15 cellular contexts compared by ENCODE assay signal in genomic region chr22:20126284-20127029, GRCh38. TPM values are rescaled to one million over a fixed set of nuclear protein-coding genes. Genes with fewer than 3 reads are reported as not detected.
DNase-seq lines count a peak whose midpoint lies in the region; ATAC-seq, FAIRE-seq and TF ChIP-seq lines count a peak whose summit lies in the region.
"Had no signal": no experiment of that assay in that cellular context is flagged by ENCODE, and none has a peak within 500 bp of the region (broad histone marks: within the 10 kb centered on the region; RNA-seq: fewer than 3 reads in every experiment).

No MANE protein-coding gene starts in this region.

- H3K9me3 Mint-ChIP-seq in naive thymus-derived CD8-positive, alpha-beta T cell = no peaks in the 10 kb centered on the region

- H3K36me3 Mint-ChIP-seq in naive thymus-derived CD8-positive, alpha-beta T cell = peaks cover 0 to 37% (median 0%) of the 10 kb centered on the region in 3 donors

- H3K36me3 ChIP-seq in cardiac muscle cell (peaks cover 36% of the 10 kb centered on the region), heart left ventricle (peaks cover 0 to 52% (median 38%) of the 10 kb centered on the region in 9 donors), bronchial epithelial cell (ENCODE audit: control insufficient read depth, insufficient read depth, low read length) (peaks cover 27% of the 10 kb centered on the region)

- peak; percentile 83 for FAIRE-seq in bronchial epithelial cell (lab: Jason Lieb, UNC)
- FAIRE-seq: RCC 7860 had no signal

- H3K27me3 Mint-ChIP-seq in naive thymus-derived CD8-positive, alpha-beta T cell = no peaks in the 10 kb centered on the region
- H3K27me3 Mint-ChIP-seq: CD4-positive, alpha-beta memory T cell had no signal

- peaks cover 5 to 29% (median 16%) of the 10 kb centered on the region in 4 donors for H3K4me1 Mint-ChIP-seq in naive thymus-derived CD8-positive, alpha-beta T cell

- H3K9me3 ChIP-seq in cardiac muscle cell (ENCODE audit: low read depth) (no peaks in the 10 kb centered on the region), heart left ventricle (no peaks in the 10 kb centered on the region)
- H3K9me3 ChIP-seq: HAP-1 had no signal

- no peak for ATAC-seq in heart left ventricle
- ATAC-seq in naive thymus-derived CD8-positive, alpha-beta T cell = no peak
- no peak for ATAC-seq in HG02973 (IDR thresholded peaks at IDR 0.05; ENCODE audit: unreplicated experiment)

- TF ChIP-seq POLR2A in heart left ventricle (IDR thresholded peaks at IDR 0.05) = no peak

- H3K4me1 ChIP-seq in cardiac muscle cell (ENCODE audit: low read depth) = no peaks in the 10 kb centered on the region
- peaks cover 0 to 11% (median 3%) of the 10 kb centered on the region in 12 donors for H3K4me1 ChIP-seq in heart left ventricle
- H3K4me1 ChIP-seq: HAP-1 had no signal

- no peak overlapping the region for H3K4me3 ChIP-seq in cardiac muscle cell
- H3K4me3 ChIP-seq in heart left ventricle = no peak overlapping the region
- no peak overlapping the region for H3K4me3 ChIP-seq in bronchial epithelial cell (ENCODE audit: low read depth, low read length)
- H3K4me3 ChIP-seq: HAP-1 had no signal

- POLR2A ChIA-PET in naive thymus-derived CD8-positive, alpha-beta T cell (lab: Charles Lee) = interaction anchor here (0.7 kb wide), 1 partner anchor 15 kb away, joined by 3 read pairs; no protein-coding TSS in a partner anchor

- H3K27ac Mint-ChIP-seq in naive thymus-derived CD8-positive, alpha-beta T cell = peak overlapping the region in 2 of 10 donors; percentile 27 to 83

- no peaks in the 10 kb centered on the region for H3K27me3 ChIP-seq in cardiac muscle cell
- no peaks in the 10 kb centered on the region for H3K27me3 ChIP-seq in heart left ventricle
- no peaks in the 10 kb centered on the region for H3K27me3 ChIP-seq in bronchial epithelial cell (ENCODE audit: control insufficient read depth, insufficient read depth, low read length)

- peak overlapping the region; percentile 51 for H3K27ac ChIP-seq in cardiac muscle cell
- H3K27ac ChIP-seq in heart left ventricle = no peak overlapping the region

- DNase-seq in cardiac muscle cell (ENCODE audit: low read depth in 1 of 2, low spot score in 1 of 2) (no peak), heart left ventricle (no peak), NCI-H2107 treated with DMSO at 0.1 percent for 48 hours (lab: John Stamatoyannopoulos, UW; ENCODE audit: unreplicated experiment) (peak; percentile 12), bronchial epithelial cell (ENCODE audit: low read depth) (no peak), inferior parietal cortex (ENCODE audit: extremely low spot score) (no peak)
- no peak for DNase-seq in naive thymus-derived CD8-positive, alpha-beta T cell
- DNase-seq: AML-193; CD4-positive, alpha-beta memory T cell; NCI-H1092; NCI-H446 treated with DMSO at 0.1 percent for 48 hours; NCI-H774; SIG-M5 had no signal

- intact Hi-C loops in heart left ventricle (cut with DNase I) = loop anchor here in 4 of 10 donors (5.0 to 10.0 kb wide), 2 partner anchors 154 to 162 kb away; no protein-coding TSS in a partner anchor

- whole genome bisulfite sequencing in heart left ventricle, 4 donors = 69 to 85% (median 77%) methylated on average over 15 to 19 of the region's 19 CpGs

- no peak overlapping the region for H3K4me3 Mint-ChIP-seq in naive thymus-derived CD8-positive, alpha-beta T cell
- H3K4me3 Mint-ChIP-seq: CD4-positive, alpha-beta memory T cell had no signal

- TF ChIP-seq CTCF in cardiac muscle cell (IDR thresholded peaks at IDR 0.05; ENCODE audit: low read depth, low read length) (no peak), heart left ventricle (IDR thresholded peaks at IDR 0.05) (no peak), bronchial epithelial cell (IDR thresholded peaks at IDR 0.05; ENCODE audit: insufficient read depth, low read length, severe bottlenecking) (no peak)

RNA-seq across cellular contexts. Expression of gene ZDHHC8, which starts 5.1 kb away (rescaled TPM):
- total RNA-seq in cardiac muscle cell (30.3 and 35.8 TPM in 2 replicates), heart left ventricle (10 to 100 TPM; 15.7 to 45.2 (median 40.6) TPM), bronchial epithelial cell (4.1 and 6.6 TPM in 2 replicates)
- polyA plus RNA-seq in cardiac muscle cell (43.8 and 53.4 TPM in 2 replicates), heart left ventricle (10 to 100 TPM; 21.5 to 26.3 TPM)
- 10 to 100 TPM; 93.5 to 99.2 TPM for total RNA-seq in naive thymus-derived CD8-positive, alpha-beta T cell
- polyA plus RNA-seq in naive thymus-derived CD8-positive, alpha-beta T cell = 1 to 10 TPM; 1.4 to 4.6 (median 2.6) TPM

RNA-seq across cellular contexts. Expression of gene TRMT2A, which starts 9.4 kb away (rescaled TPM):
- total RNA-seq in cardiac muscle cell (55.7 and 71.9 TPM in 2 replicates), heart left ventricle (10 to 100 TPM; 18.2 to 31.3 (median 20.2) TPM), bronchial epithelial cell (37.9 and 40.7 TPM in 2 replicates)
- polyA plus RNA-seq in cardiac muscle cell (76.5 and 77.7 TPM in 2 replicates), heart left ventricle (10 to 100 TPM; 15.8 to 30.1 TPM)
- total RNA-seq in naive thymus-derived CD8-positive, alpha-beta T cell = 100 to 1,000 TPM; 120 to 123 TPM
- polyA plus RNA-seq in naive thymus-derived CD8-positive, alpha-beta T cell = 10 to 100 TPM; 24.8 to 36.8 (median 32.5) TPM

RNA-seq across cellular contexts. Expression of gene RANBP1, which starts 10.6 kb away (rescaled TPM):
- total RNA-seq in cardiac muscle cell (252 and 373 TPM in 2 replicates), heart left ventricle (10 to 100 TPM; 35.8 to 85.3 (median 41.5) TPM), bronchial epithelial cell (147 and 263 TPM in 2 replicates)
- polyA plus RNA-seq in cardiac muscle cell (222 and 271 TPM in 2 replicates), heart left ventricle (10 to 100 TPM; 29.3 to 67.1 TPM)
- total RNA-seq in naive thymus-derived CD8-positive, alpha-beta T cell = 10 to 100 TPM; 64.0 to 67.0 TPM
- polyA plus RNA-seq in naive thymus-derived CD8-positive, alpha-beta T cell = 100 to 1,000 TPM in 1 of 3 donors, 10 to 100 TPM in 2; 72.5 to 106 (median 92.7) TPM

RNA-seq across cellular contexts. Expression of gene CCDC188, which starts 24.4 kb away (rescaled TPM):
- total RNA-seq in cardiac muscle cell (not detected in 2 replicates), heart left ventricle (1 to 10 TPM in 1 of 9 donors, under 1 TPM in 4, not detected in 4; 0.17 to 1.0 (median 0.46) TPM), bronchial epithelial cell (not detected in 2 replicates)
- polyA plus RNA-seq in cardiac muscle cell (not detected in 2 replicates), heart left ventricle (1 to 10 TPM in 1 of 2 donors, under 1 TPM in 1; 0.50 to 1.0 TPM)
- not detected for total RNA-seq in naive thymus-derived CD8-positive, alpha-beta T cell
- not detected for polyA plus RNA-seq in naive thymus-derived CD8-positive, alpha-beta T cell
- total RNA-seq: CD4-positive, alpha-beta memory T cell had no signal
- polyA plus RNA-seq: CD4-positive, alpha-beta memory T cell had no signal

RNA-seq across cellular contexts. Expression of gene DGCR8, which starts 46.4 kb away (rescaled TPM):
- total RNA-seq in cardiac muscle cell (23.8 and 34.2 TPM in 2 replicates), heart left ventricle (10 to 100 TPM in 8 of 9 donors, 1 to 10 TPM in 1; 8.8 to 22.1 (median 13.0) TPM), bronchial epithelial cell (30.5 and 39.8 TPM in 2 replicates)
- polyA plus RNA-seq in cardiac muscle cell (8.1 and 15.1 TPM in 2 replicates), heart left ventricle (10 to 100 TPM in 1 of 2 donors, 1 to 10 TPM in 1; 9.9 to 14.5 TPM)
- 10 to 100 TPM; 51.3 to 53.3 TPM for total RNA-seq in naive thymus-derived CD8-positive, alpha-beta T cell
- polyA plus RNA-seq in naive thymus-derived CD8-positive, alpha-beta T cell = 1 to 10 TPM; 4.0 to 6.0 (median 4.4) TPM
